Comparison of ENCODE assay signal across 28 cellular contexts in the genomic region with DNA sequence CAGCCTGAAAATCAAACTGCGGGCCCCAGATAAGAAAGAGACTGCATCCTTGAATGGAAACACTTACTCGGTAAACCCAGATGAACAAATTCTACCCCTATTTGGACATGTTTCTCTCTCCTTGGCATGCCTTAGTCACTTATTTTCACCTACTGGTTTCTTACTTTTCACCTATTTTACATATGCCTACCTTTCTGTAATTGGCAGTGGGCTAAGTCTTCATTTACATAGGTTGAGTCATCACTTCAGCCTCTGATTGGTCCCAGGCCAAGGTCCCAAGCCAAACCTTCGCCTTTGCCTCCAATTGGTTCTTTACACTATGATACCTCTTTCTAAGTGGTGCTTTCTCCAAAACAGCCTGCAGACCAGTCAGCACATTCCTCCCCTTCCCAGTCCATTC.
DNase-seq lines count a peak whose midpoint lies in the region; ATAC-seq, FAIRE-seq and TF ChIP-seq lines count a peak whose summit lies in the region.
"Had no signal": no experiment of that assay in that cellular context is flagged by ENCODE, and none has a peak within 500 bp of the region (broad histone marks: within the 10 kb centered on the region; RNA-seq: fewer than 3 reads in every experiment).

No MANE protein-coding gene starts in this region.

- no peak for TF ChIP-seq POLR2A in HepG2 (IDR thresholded peaks at IDR 0.05; ENCODE audit: insufficient read depth in 1 of 2, low read depth in 2 of 2, low read length in 2 of 2)

- intact Hi-C loops in HepG2 (cut with micrococcal nuclease; ENCODE audit: unreplicated experiment) = no loop called here

- no peak for DNase-seq in activated CD4-positive, CD25-positive, alpha-beta regulatory T cell treated with anti-CD3 and anti-CD28 coated beads, Interleukin-2, amount 50 U/mL, for 72 hours
- peak; percentile 41 for DNase-seq in Caki2 (ENCODE audit: low read depth)
- DNase-seq in activated naive CD8-positive, alpha-beta T cell treated with anti-CD3 and anti-CD28 coated beads, Interleukin-2, amount 50 U/mL, for 24 hours = peak; percentile 13
- peak; percentile 55 for DNase-seq in stimulated activated CD4-positive, alpha-beta T cell treated with anti-CD3 and anti-CD28 coated beads, Interleukin-1b, Interleukin-23, amount 100 ng/mL, for 48 hours
- no peak for DNase-seq in CD8-positive, alpha-beta memory T cell
- no peak for DNase-seq in SHP77 (lab: John Stamatoyannopoulos, UW)
- no peak for DNase-seq in HepG2 (ENCODE audit: low spot score)
- DNase-seq: activated B cell treated with CpG ODN at 0.5 μM for 24 hours; activated CD8-positive, alpha-beta memory T cell treated with anti-CD3 and anti-CD28 coated beads, Interleukin-2, amount 50 U/mL, for 4 hours; CD4-positive, alpha-beta memory T cell; effector memory CD8-positive, alpha-beta T cell; esophagus squamous epithelium; GDM1; KBM-7; left ventricle myocardium superior; natural killer cell; NCI-H1694 treated with DMSO at 0.1 percent for 48 hours; ovary; right cardiac atrium; stomach; upper lobe of left lung had no signal

- WGBS in HepG2 (ENCODE audit: low lambda C conversion rate) = 16% methylated on average over 3 of the region's 3 CpGs

- CTCF ChIA-PET in CD8-positive, alpha-beta memory T cell (lab: Charles Lee) = no interaction called here
- CTCF ChIA-PET in HepG2 (lab: Yijun Ruan, JAX; ENCODE audit: low intra/inter-chr PET ratio, low total read pairs) = no interaction called here

- no peaks in the 10 kb centered on the region for H3K79me2 ChIP-seq in HepG2 (ENCODE audit: insufficient read depth, low read length)

- in situ Hi-C loops in Caki2 (cut with HindIII; ENCODE audit: low pct_unique_long_range_greater_than_20kb, low sequenced_read_pairs) (no loop called here), HepG2 (cut with HindIII; ENCODE audit: extremely low pct_ligation_motif_present, low pct_unique_long_range_greater_than_20kb) (no loop called here)

- no peaks in the 10 kb centered on the region for H3K9me3 ChIP-seq in CD8-positive, alpha-beta memory T cell (ENCODE audit: low read length)
- H3K9me3 ChIP-seq in HepG2 (ENCODE audit: low read length) = no peaks in the 10 kb centered on the region
- H3K9me3 ChIP-seq: esophagus squamous epithelium, gastroesophageal sphincter, ovary, stomach, upper lobe of left lung had no signal

- TF ChIP-seq EP300 in HepG2 (IDR thresholded peaks at IDR 0.05; ENCODE audit: low read depth in 2 of 2, low read length in 2 of 2) (no peak), HepG2 (CRISPR knock-in tag; IDR thresholded peaks at IDR 0.05; ENCODE audit: borderline replicate concordance) (no peak)

- no peaks in the 10 kb centered on the region for H4K20me1 ChIP-seq in HepG2 (ENCODE audit: insufficient read depth, low read length)

- H3K4me3 ChIP-seq in CD8-positive, alpha-beta memory T cell (ENCODE audit: low read length) = no peak overlapping the region
- no peak overlapping the region for H3K4me3 ChIP-seq in HepG2 (replicated peaks in 1 of 3; ENCODE audit: insufficient read depth in 1 of 3, low read depth in 2 of 3, low read length in 3 of 3)
- H3K4me3 ChIP-seq: esophagus squamous epithelium, gastroesophageal sphincter, ovary, stomach, upper lobe of left lung had no signal

- H3K36me3 ChIP-seq in CD8-positive, alpha-beta memory T cell (ENCODE audit: insufficient read depth, low read length) = no peaks in the 10 kb centered on the region
- no peaks in the 10 kb centered on the region for H3K36me3 ChIP-seq in HepG2 (replicated peaks in 1 of 2; ENCODE audit: control insufficient read depth in 1 of 2, insufficient read depth in 2 of 2, low read length in 2 of 2)
- H3K36me3 ChIP-seq: esophagus squamous epithelium, gastroesophageal sphincter, ovary, stomach, upper lobe of left lung had no signal

- H3K27ac ChIP-seq in CD8-positive, alpha-beta memory T cell (ENCODE audit: low read depth, low read length) = no peak overlapping the region
- no peak overlapping the region for H3K27ac ChIP-seq in HepG2 (ENCODE audit: extremely low read length, insufficient read depth, low read length)
- H3K27ac ChIP-seq: 22Rv1, esophagus squamous epithelium, gastroesophageal sphincter, ovary, upper lobe of left lung had no signal

- no peak for TF ChIP-seq CTCF in HepG2 (CRISPR knock-in tag; IDR thresholded peaks at IDR 0.05)

- BruUV-seq in HepG2 (replicated peaks; lab: Mats Ljungman, UMichigan) = no TSS peak

- peaks cover 48% of the 10 kb centered on the region for H3K4me1 Mint-ChIP-seq in activated naive CD8-positive, alpha-beta T cell treated with anti-CD3 and anti-CD28 coated beads, Interleukin-2, amount 50 U/mL, for 24 hours
- peaks cover 0 to 6% (median 3%) of the 10 kb centered on the region in 3 donors for H3K4me1 Mint-ChIP-seq in CD8-positive, alpha-beta memory T cell
- H3K4me1 Mint-ChIP-seq: natural killer cell had no signal

- TF ChIP-seq RAD21 in HepG2 (CRISPR knock-in tag; IDR thresholded peaks at IDR 0.05) = no peak

- peaks cover 5% of the 10 kb centered on the region for H3K36me3 Mint-ChIP-seq in activated naive CD8-positive, alpha-beta T cell treated with anti-CD3 and anti-CD28 coated beads, Interleukin-2, amount 50 U/mL, for 24 hours (ENCODE audit: low read depth)
- peaks cover 0 to 5% (median 0%) of the 10 kb centered on the region in 3 donors for H3K36me3 Mint-ChIP-seq in CD8-positive, alpha-beta memory T cell
- H3K36me3 Mint-ChIP-seq: brain; CD4-positive, alpha-beta memory T cell; mesothelial cell of epicardium; natural killer cell had no signal

- H3K27ac Mint-ChIP-seq in activated naive CD8-positive, alpha-beta T cell treated with anti-CD3 and anti-CD28 coated beads, Interleukin-2, amount 50 U/mL, for 24 hours = peak overlapping the region; percentile 86
- no peak overlapping the region for H3K27ac Mint-ChIP-seq in CD8-positive, alpha-beta memory T cell
- H3K27ac Mint-ChIP-seq: activated B cell treated with CpG ODN at 0.5 μM for 24 hours; effector memory CD8-positive, alpha-beta T cell; mesothelial cell of epicardium; natural killer cell; T-helper 2 cell treated with Interferon-gamma antibody and Interleukin-4, amounts not matched to agents 5 μg/mL and 100 μg/mL, for 36 hours had no signal

- H3K4me3 Mint-ChIP-seq in activated naive CD8-positive, alpha-beta T cell treated with anti-CD3 and anti-CD28 coated beads, Interleukin-2, amount 50 U/mL, for 24 hours = peak overlapping the region; percentile 55
- H3K4me3 Mint-ChIP-seq in CD8-positive, alpha-beta memory T cell = no peak overlapping the region
- H3K4me3 Mint-ChIP-seq: activated B cell treated with CpG ODN at 0.5 μM for 24 hours; CD4-positive, alpha-beta memory T cell; effector memory CD8-positive, alpha-beta T cell; mesothelial cell of epicardium; natural killer cell; T-helper 2 cell treated with Interferon-gamma antibody and Interleukin-4, amounts not matched to agents 5 μg/mL and 100 μg/mL, for 36 hours had no signal

- H3K9me3 Mint-ChIP-seq in activated naive CD8-positive, alpha-beta T cell treated with anti-CD3 and anti-CD28 coated beads, Interleukin-2, amount 50 U/mL, for 24 hours = peaks cover 7% of the 10 kb centered on the region
- H3K9me3 Mint-ChIP-seq in CD8-positive, alpha-beta memory T cell = no peaks in the 10 kb centered on the region
- H3K9me3 Mint-ChIP-seq: activated B cell treated with CpG ODN at 0.5 μM for 24 hours; brain; CD4-positive, alpha-beta memory T cell; effector memory CD8-positive, alpha-beta T cell; mesothelial cell of epicardium; natural killer cell; T-helper 2 cell treated with Interferon-gamma antibody and Interleukin-4, amounts not matched to agents 5 μg/mL and 100 μg/mL, for 36 hours had no signal

- H3K27me3 Mint-ChIP-seq in activated naive CD8-positive, alpha-beta T cell treated with anti-CD3 and anti-CD28 coated beads, Interleukin-2, amount 50 U/mL, for 24 hours = no peaks in the 10 kb centered on the region
- H3K27me3 Mint-ChIP-seq in CD8-positive, alpha-beta memory T cell = no peaks in the 10 kb centered on the region
- H3K27me3 Mint-ChIP-seq: activated B cell treated with CpG ODN at 0.5 μM for 24 hours, brain had no signal

- POLR2A ChIA-PET in CD8-positive, alpha-beta memory T cell (lab: Charles Lee) = no interaction called here
- POLR2A ChIA-PET in HepG2 (lab: Yijun Ruan, JAX) = no interaction called here

- no peaks in the 10 kb centered on the region for H3K4me1 ChIP-seq in CD8-positive, alpha-beta memory T cell (ENCODE audit: insufficient read depth, low read length)
- H3K4me1 ChIP-seq in HepG2 (ENCODE audit: insufficient read depth, low read length) = no peaks in the 10 kb centered on the region
- H3K4me1 ChIP-seq: esophagus squamous epithelium had no signal

- no peak for FAIRE-seq in HepG2 (lab: Jason Lieb, UNC)
- FAIRE-seq: islet of Langerhans had no signal

- H2AFZ ChIP-seq in HepG2 (ENCODE audit: low read length) = no peak overlapping the region

- no peak overlapping the region for H3K4me2 ChIP-seq in HepG2 (ENCODE audit: low read depth, low read length)

- H3K27me3 ChIP-seq in CD8-positive, alpha-beta memory T cell (ENCODE audit: insufficient read depth, low read length, poor library complexity, severe bottlenecking) = no peaks in the 10 kb centered on the region
- peaks cover 0 to 7% of the 10 kb centered on the region in 2 experiments; a peak in 2 of 5 replicates for H3K27me3 ChIP-seq in HepG2 (ENCODE audit: control insufficient read depth in 1 of 2, insufficient read depth in 2 of 2, low read length in 2 of 2)
- H3K27me3 ChIP-seq: esophagus squamous epithelium, gastroesophageal sphincter, ovary, stomach, upper lobe of left lung had no signal

- H3K9ac ChIP-seq in HepG2 (ENCODE audit: insufficient read depth, low read depth, low read length) = no peak overlapping the region

- ATAC-seq in activated CD4-positive, CD25-positive, alpha-beta regulatory T cell treated with anti-CD3 and anti-CD28 coated beads, Interleukin-2, amount 50 U/mL, for 24 hours = peak; percentile 81 to 84
- peak; percentile 94 for ATAC-seq in activated naive CD8-positive, alpha-beta T cell treated with anti-CD3 and anti-CD28 coated beads, Interleukin-2, amount 50 U/mL, for 24 hours
- no peak for ATAC-seq in HepG2
- ATAC-seq: effector memory CD8-positive, alpha-beta T cell; gastroesophageal sphincter; left ventricle myocardium superior; natural killer cell had no signal

TF ChIP-seq in HepG2, 621 proteins besides CTCF, POLR2A, EP300 and RAD21:
- no peak for TF ChIP-seq ZNF460 (CRISPR knock-in tag; IDR thresholded peaks at IDR 0.05; ENCODE audit: borderline replicate concordance)
- no peak for TF ChIP-seq DPF2 (CRISPR knock-in tag; IDR thresholded peaks at IDR 0.05; ENCODE audit: borderline replicate concordance, low read depth)
- TF ChIP-seq ZNF207 (IDR thresholded peaks at IDR 0.05; ENCODE audit: borderline replicate concordance) = no peak
- no peak for TF ChIP-seq ZNF101 (CRISPR knock-in tag; IDR thresholded peaks at IDR 0.05; ENCODE audit: borderline replicate concordance, low read depth)
TF ChIP-seq in HepG2: peak in this region for 0.

Comparison
In these comparisons a context has a peak if more than half of its experiments do, and no peak if none do; other contexts are left out.
1. DNase-seq: peak in Caki2 (single experiment), activated naive CD8-positive, alpha-beta T cell treated with anti-CD3 and anti-CD28 coated beads, Interleukin-2, amount 50 U/mL, for 24 hours (single experiment) and stimulated activated CD4-positive, alpha-beta T cell treated with anti-CD3 and anti-CD28 coated beads, Interleukin-1b, Interleukin-23, amount 100 ng/mL, for 48 hours (single experiment); none in activated CD4-positive, CD25-positive, alpha-beta regulatory T cell treated with anti-CD3 and anti-CD28 coated beads, Interleukin-2, amount 50 U/mL, for 72 hours (single experiment), CD8-positive, alpha-beta memory T cell (0 of 5), SHP77 (0 of 2) and HepG2 (single experiment).